Comparison of ENCODE assay signal across 9 cellular contexts in the genomic region with DNA sequence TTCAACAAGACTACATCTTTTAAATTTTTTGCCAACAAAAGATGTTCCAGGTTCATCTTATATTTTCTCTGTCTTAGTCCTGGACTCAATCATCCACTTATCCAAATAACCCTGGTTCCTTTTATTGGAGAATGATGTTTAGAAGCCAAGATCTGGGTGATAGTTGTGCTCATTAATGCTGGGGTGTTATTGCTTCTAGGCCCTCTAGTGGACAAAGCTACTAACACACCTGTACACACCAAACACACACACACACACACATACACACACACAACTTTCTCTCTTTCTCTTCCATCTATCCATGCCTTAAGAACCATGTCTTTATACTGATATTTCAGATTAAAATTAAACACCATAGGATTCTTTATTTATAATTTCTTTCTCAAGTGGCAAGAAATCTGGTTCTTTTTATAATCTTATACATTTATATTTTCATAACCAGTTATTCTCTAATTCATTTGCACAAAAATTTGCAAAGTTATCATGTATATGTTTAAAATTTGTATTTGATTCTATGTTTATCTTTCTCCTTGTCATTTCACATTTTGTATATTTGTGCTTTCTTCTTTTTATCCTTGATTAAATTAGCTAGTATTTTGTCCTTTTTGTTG.
A peak's percentile ranks its signal among the peaks of the same experiment; 100 is the strongest.
DNase-seq lines count a peak whose midpoint lies in the region; ATAC-seq, FAIRE-seq and TF ChIP-seq lines count a peak whose summit lies in the region.
"Had no signal": no experiment of that assay in that cellular context is flagged by ENCODE, and none has a peak within 500 bp of the region (broad histone marks: within the 10 kb centered on the region; RNA-seq: fewer than 3 reads in every experiment).

No MANE protein-coding gene starts in this region.

- H3K4me3 Mint-ChIP-seq in activated naive CD8-positive, alpha-beta T cell treated with anti-CD3 and anti-CD28 coated beads, Interleukin-2, amount 50 U/mL, for 24 hours: no peak overlapping the region
- H3K4me3 Mint-ChIP-seq in activated naive CD8-positive, alpha-beta T cell treated with anti-CD3 and anti-CD28 coated beads for 36 hours: no peak overlapping the region
- no peak overlapping the region for H3K4me3 Mint-ChIP-seq in type B pancreatic cell
- no peak overlapping the region for H3K4me3 Mint-ChIP-seq in CD4-positive, alpha-beta T cell

- peak in 1 of 2 experiments; percentile 58; a peak in 3 of 4 replicates for TF ChIP-seq RAD21 in H1 (IDR thresholded peaks at IDR 0.05 in 1 of 2, conservative IDR thresholded peaks at IDR 0.05 in 1 of 2; ENCODE audit: low read depth in 2 of 2, low read length in 2 of 2)

- H4K91ac ChIP-seq in H1 (replicated peaks; ENCODE audit: insufficient read length, low read length): no peak overlapping the region

- peak; percentile 51 for ATAC-seq in activated naive CD8-positive, alpha-beta T cell treated with anti-CD3 and anti-CD28 coated beads, Interleukin-2, amount 50 U/mL, for 24 hours
- no peak for ATAC-seq in CD4-positive, alpha-beta T cell (ENCODE audit: poor library complexity)
- no peak for ATAC-seq in right cardiac atrium

- H3K4me3 ChIP-seq in NB4 (ENCODE audit: low read depth, low read length): no peak overlapping the region
- H3K4me3 ChIP-seq in H1 (ENCODE audit: extremely low read depth in 1 of 4, insufficient read depth in 2 of 4, low read depth in 3 of 4, low read length in 4 of 4): no peak overlapping the region
- H3K4me3 ChIP-seq in right cardiac atrium (ENCODE audit: low read length): no peak overlapping the region

- intact Hi-C loops in CD4-positive, alpha-beta T cell (cut with DNase I, micrococcal nuclease): no loop called here
- intact Hi-C loops in right cardiac atrium (cut with DNase I): no loop called here

- no peak for TF ChIP-seq EP300 in H1 (IDR thresholded peaks at IDR 0.05; ENCODE audit: borderline replicate concordance in 1 of 2, low read depth in 2 of 2, low read length in 2 of 2)

- no peak overlapping the region for H3K27ac Mint-ChIP-seq in activated naive CD8-positive, alpha-beta T cell treated with anti-CD3 and anti-CD28 coated beads, Interleukin-2, amount 50 U/mL, for 24 hours
- no peak overlapping the region for H3K27ac Mint-ChIP-seq in activated naive CD8-positive, alpha-beta T cell treated with anti-CD3 and anti-CD28 coated beads for 36 hours
- H3K27ac Mint-ChIP-seq in type B pancreatic cell: no peak overlapping the region
- H3K27ac Mint-ChIP-seq in CD4-positive, alpha-beta T cell: no peak overlapping the region

- no peak overlapping the region for H3K4ac ChIP-seq in H1 (replicated peaks; ENCODE audit: insufficient read length, low read depth, low read length)

- H3K27me3 ChIP-seq in H1 (replicated peaks in 1 of 4; ENCODE audit: control insufficient read depth in 3 of 4, extremely low read depth in 1 of 4, insufficient read depth in 3 of 4, low read length in 3 of 4): no peaks in the 10 kb centered on the region; a peak in 1 of 7 replicates
- H3K27me3 ChIP-seq in CD4-positive, alpha-beta T cell (ENCODE audit: control insufficient read depth, insufficient read depth, low read length): no peaks in the 10 kb centered on the region
- no peaks in the 10 kb centered on the region for H3K27me3 ChIP-seq in right cardiac atrium (ENCODE audit: control insufficient read depth, insufficient read depth)

- no peak overlapping the region for H2AFZ ChIP-seq in H1 (ENCODE audit: low read length)

- H3K4me1 Mint-ChIP-seq in activated naive CD8-positive, alpha-beta T cell treated with anti-CD3 and anti-CD28 coated beads, Interleukin-2, amount 50 U/mL, for 24 hours: peaks cover 5% of the 10 kb centered on the region
- peaks cover under 1% of the 10 kb centered on the region for H3K4me1 Mint-ChIP-seq in activated naive CD8-positive, alpha-beta T cell treated with anti-CD3 and anti-CD28 coated beads for 36 hours
- H3K4me1 Mint-ChIP-seq in type B pancreatic cell (ENCODE audit: unreplicated experiment): no peaks in the 10 kb centered on the region
- no peaks in the 10 kb centered on the region for H3K4me1 Mint-ChIP-seq in CD4-positive, alpha-beta T cell (ENCODE audit: low read depth)

- DNase-seq in activated naive CD8-positive, alpha-beta T cell treated with anti-CD3 and anti-CD28 coated beads, Interleukin-2, amount 50 U/mL, for 24 hours: no peak
- DNase-seq in activated naive CD8-positive, alpha-beta T cell treated with anti-CD3 and anti-CD28 coated beads for 36 hours: no peak
- DNase-seq in NB4 (ENCODE audit: low read depth) (peak; percentile 25), H1 (ENCODE audit: low read depth in 1 of 2, low spot score in 2 of 2) (no peak), type B pancreatic cell (ENCODE audit: extremely low spot score, unreplicated experiment) (no peak), EL (no peak), right cardiac atrium (no peak)
- DNase-seq in CD4-positive, alpha-beta T cell: no peak
- DNase-seq: nucleus accumbens had no signal

- H3K79me1 ChIP-seq in H1 (ENCODE audit: low read depth, low read length): no peaks in the 10 kb centered on the region

- no peak overlapping the region for H3K14ac ChIP-seq in H1 (ENCODE audit: insufficient read length)

- peaks cover 13% of the 10 kb centered on the region for H3K9me3 Mint-ChIP-seq in activated naive CD8-positive, alpha-beta T cell treated with anti-CD3 and anti-CD28 coated beads, Interleukin-2, amount 50 U/mL, for 24 hours
- peaks cover 11% of the 10 kb centered on the region for H3K9me3 Mint-ChIP-seq in activated naive CD8-positive, alpha-beta T cell treated with anti-CD3 and anti-CD28 coated beads for 36 hours
- H3K9me3 Mint-ChIP-seq in type B pancreatic cell: peaks cover 8% of the 10 kb centered on the region
- H3K9me3 Mint-ChIP-seq in CD4-positive, alpha-beta T cell: peaks cover 5% of the 10 kb centered on the region

- H4K20me1 ChIP-seq in H1 (replicated peaks in 1 of 2; ENCODE audit: control insufficient read depth in 1 of 2, insufficient read depth in 2 of 2, low read length in 2 of 2): no peaks in the 10 kb centered on the region

- H3K23me2 ChIP-seq in H1 (ENCODE audit: low read depth, low read length): no peaks in the 10 kb centered on the region

- H3K4me2 ChIP-seq in H1 (ENCODE audit: insufficient read depth in 1 of 2, low read depth in 2 of 2, low read length in 2 of 2): no peak overlapping the region

- no peak overlapping the region for H2BK20ac ChIP-seq in H1 (ENCODE audit: low read length)

- no peak overlapping the region for H3K56ac ChIP-seq in H1 (replicated peaks; ENCODE audit: insufficient read length, low read depth, low read length)

- H3K27me3 Mint-ChIP-seq in activated naive CD8-positive, alpha-beta T cell treated with anti-CD3 and anti-CD28 coated beads, Interleukin-2, amount 50 U/mL, for 24 hours: peaks cover 26% of the 10 kb centered on the region
- H3K27me3 Mint-ChIP-seq in activated naive CD8-positive, alpha-beta T cell treated with anti-CD3 and anti-CD28 coated beads for 36 hours: peaks cover 44% of the 10 kb centered on the region
- peaks cover 18% of the 10 kb centered on the region for H3K27me3 Mint-ChIP-seq in type B pancreatic cell
- H3K27me3 Mint-ChIP-seq in CD4-positive, alpha-beta T cell: peaks cover 36% of the 10 kb centered on the region

- H3K36me3 ChIP-seq in H1 (ENCODE audit: control insufficient read depth in 2 of 4, insufficient read depth in 4 of 4, low read length in 3 of 4): no peaks in the 10 kb centered on the region

- no peak overlapping the region for H4K5ac ChIP-seq in H1 (ENCODE audit: insufficient read length, low read depth, low read length)

- POLR2A ChIA-PET in H1 (lab: Charles Lee; ENCODE audit: partially characterized antibody): interaction anchor here (0.8 kb wide), 1 partner anchor 394 kb away, joined by 3 read pairs; no protein-coding TSS in a partner anchor
- POLR2A ChIA-PET in CD4-positive, alpha-beta T cell (lab: Charles Lee): no interaction called here

- TF ChIP-seq CTCF in NB4 (IDR thresholded peaks at IDR 0.05; ENCODE audit: low read depth, low read length) (peak; percentile 49), H1 (IDR thresholded peaks at IDR 0.05; ENCODE audit: control extremely low read depth in 1 of 3, insufficient read depth in 1 of 3, low read depth in 1 of 3, low read length in 3 of 3) (peak in 2 of 3 experiments; percentile 47 to 72; a peak in 3 of 4 replicates), type B pancreatic cell (conservative IDR thresholded peaks at IDR 0.05) (peak; percentile 66)
- TF ChIP-seq CTCF in CD4-positive, alpha-beta T cell (IDR thresholded peaks at IDR 0.05): no peak

- no peak overlapping the region for H2BK120ac ChIP-seq in H1 (replicated peaks; ENCODE audit: low read depth, low read length)

- peaks cover 5 to 8% of the 10 kb centered on the region in 2 experiments; a peak in 3 of 4 replicates for H3K9me3 ChIP-seq in H1 (ENCODE audit: insufficient read depth in 2 of 2, low read depth in 1 of 2, low read length in 1 of 2)
- no peaks in the 10 kb centered on the region for H3K9me3 ChIP-seq in CD4-positive, alpha-beta T cell (ENCODE audit: control insufficient read depth, low read length)
- H3K9me3 ChIP-seq in right cardiac atrium (ENCODE audit: control insufficient read depth, low read length): no peaks in the 10 kb centered on the region

- H2BK15ac ChIP-seq in H1 (ENCODE audit: low read length): no peak overlapping the region

- TF ChIP-seq POLR2A in NB4 (IDR thresholded peaks at IDR 0.05; ENCODE audit: extremely low read depth, insufficient read length): no peak
- TF ChIP-seq POLR2A in H1 (IDR thresholded peaks at IDR 0.05; ENCODE audit: control extremely low read depth in 1 of 2, low read depth in 2 of 2, low read length in 2 of 2): no peak

- no peak overlapping the region for H2BK12ac ChIP-seq in H1 (ENCODE audit: low read depth, low read length)

- no peaks in the 10 kb centered on the region for H3K79me2 ChIP-seq in H1 (ENCODE audit: control insufficient read depth in 1 of 2, insufficient read depth in 2 of 2, low read length in 2 of 2)

- no peaks in the 10 kb centered on the region for H3K4me1 ChIP-seq in H1 (replicated peaks in 1 of 4; ENCODE audit: control insufficient read depth in 3 of 4, insufficient read depth in 4 of 4, low read length in 3 of 4)
- no peaks in the 10 kb centered on the region for H3K4me1 ChIP-seq in right cardiac atrium (ENCODE audit: control insufficient read depth, insufficient read depth, low read length)

- CTCF ChIA-PET in H1 (lab: Charles Lee; ENCODE audit: partially characterized antibody): interaction anchor here (0.8 to 2.2 kb wide), 22 partner anchors 9 to 252 kb away, joined by 3 to 9 read pairs (median 3); no protein-coding TSS in a partner anchor
- CTCF ChIA-PET in CD4-positive, alpha-beta T cell (lab: Charles Lee): no interaction called here

- no peak overlapping the region for H4K8ac ChIP-seq in H1 (ENCODE audit: extremely low read depth, insufficient read depth, low read length)

- no peak overlapping the region for H3K9ac ChIP-seq in H1 (replicated peaks in 1 of 4; ENCODE audit: extremely low read depth in 1 of 4, low read depth in 3 of 4, low read length in 3 of 4)

- FAIRE-seq in H1 (lab: Jason Lieb, UNC): peak; percentile 70

- H3K18ac ChIP-seq in H1 (ENCODE audit: extremely low read depth, low read length): no peak overlapping the region

- H2BK5ac ChIP-seq in H1 (ENCODE audit: low read depth, low read length): no peak overlapping the region

- H3K27ac ChIP-seq in H1 (ENCODE audit: low read depth, low read length) (no peak overlapping the region), right cardiac atrium (ENCODE audit: low read length) (no peak overlapping the region)
- no peak overlapping the region for H3K27ac ChIP-seq in CD4-positive, alpha-beta T cell (ENCODE audit: low read depth, low read length)

- H3K23ac ChIP-seq in H1 (ENCODE audit: insufficient read length): no peak overlapping the region

- no peaks in the 10 kb centered on the region for H3K36me3 Mint-ChIP-seq in activated naive CD8-positive, alpha-beta T cell treated with anti-CD3 and anti-CD28 coated beads, Interleukin-2, amount 50 U/mL, for 24 hours (ENCODE audit: low read depth)
- peaks cover 3% of the 10 kb centered on the region for H3K36me3 Mint-ChIP-seq in activated naive CD8-positive, alpha-beta T cell treated with anti-CD3 and anti-CD28 coated beads for 36 hours
- no peaks in the 10 kb centered on the region for H3K36me3 Mint-ChIP-seq in type B pancreatic cell
- no peaks in the 10 kb centered on the region for H3K36me3 Mint-ChIP-seq in CD4-positive, alpha-beta T cell (ENCODE audit: low read depth)

- H2AK5ac ChIP-seq in H1 (ENCODE audit: low read depth, low read length): no peak overlapping the region
